36 cellular contexts compared by ENCODE assay signal in genomic region chr18:28043631-28044030, GRCh38.
"Had no signal": no experiment of that assay in that cellular context is flagged by ENCODE, and none has a peak within 500 bp of the region (broad histone marks: within the 10 kb centered on the region; RNA-seq: fewer than 3 reads in every experiment).

No MANE protein-coding gene starts in this region.

- H3K36me3 Mint-ChIP-seq: activated CD4-positive, alpha-beta memory T cell treated with anti-CD3 and anti-CD28 coated beads for 36 hours; activated naive CD8-positive, alpha-beta T cell treated with anti-CD3 and anti-CD28 coated beads for 36 hours; immature natural killer cell; natural killer cell treated with Interleukin-12 subunit alpha and Interleukin-12 subunit beta and Interleukin-15 and Interleukin-18, amount 100 ng/mL, for 72 hours; stimulated activated naive B cell treated with anti-CD40 and anti-IgM and Interleukin-4, amounts not matched to agents 10 μg/mL and 1 μg/mL and 100 μg/mL, for 72 hours had no signal

- DNase-seq: activated CD4-positive, alpha-beta memory T cell treated with anti-CD3 and anti-CD28 coated beads for 36 hours; activated CD4-positive, alpha-beta T cell treated with anti-CD3 and anti-CD28 coated beads, Interleukin-2, amount 10 ng/mL, durations not matched to agents 24 days and 14 days; activated CD4-positive, CD25-positive, alpha-beta regulatory T cell treated with anti-CD3 and anti-CD28 coated beads, Interleukin-2, amount 50 U/mL, for 72 hours; activated CD8-positive, alpha-beta memory T cell treated with anti-CD3 and anti-CD28 coated beads, Interleukin-2, amount 50 U/mL, for 4 hours; activated effector memory CD4-positive, alpha-beta T cell treated with anti-CD3 and anti-CD28 coated beads, Interleukin-2, amount 50 U/mL, for 16 hours; activated naive CD4-positive, alpha-beta T cell treated with anti-CD3 and anti-CD28 coated beads for 36 hours; activated naive CD8-positive, alpha-beta T cell treated with anti-CD3 and anti-CD28 coated beads for 36 hours; activated T-cell treated with anti-CD3 and anti-CD28 coated beads, Interleukin-2, amount 50 U/mL, for 1 hour; adrenal gland; brain microvascular endothelial cell; dorsolateral prefrontal cortex; effector memory CD4-positive, alpha-beta T cell; erythroblast; gastrocnemius medialis; hippocampal formation; immature natural killer cell; kidney; left ventricle myocardium inferior; mucosa of descending colon; nucleus accumbens; pancreas; psoas muscle; stimulated activated CD4-positive, alpha-beta T cell treated with anti-CD3 and anti-CD28 coated beads, Interleukin-15, amount 100 ng/mL, for 24 hours; stimulated activated CD4-positive, alpha-beta T cell treated with anti-CD3 and anti-CD28 coated beads, Interleukin-2, amount 100 ng/mL, for 24 hours; stimulated activated naive B cell treated with anti-CD40 and anti-IgM and Interleukin-4, amounts not matched to agents 10 μg/mL and 1 μg/mL and 100 μg/mL, for 72 hours; stomach; T-helper 9 cell; thyroid gland had no signal

- H3K27me3 Mint-ChIP-seq: activated CD4-positive, alpha-beta memory T cell treated with anti-CD3 and anti-CD28 coated beads for 36 hours; activated CD4-positive, alpha-beta T cell treated with anti-CD3 and anti-CD28 coated beads, Interleukin-2, amount 10 ng/mL, durations not matched to agents 24 days and 14 days; activated naive CD8-positive, alpha-beta T cell treated with anti-CD3 and anti-CD28 coated beads for 36 hours; natural killer cell treated with Interleukin-12 subunit alpha and Interleukin-12 subunit beta and Interleukin-15 and Interleukin-18, amount 100 ng/mL, for 72 hours; stimulated activated naive B cell treated with anti-CD40 and anti-IgM and Interleukin-4, amounts not matched to agents 10 μg/mL and 1 μg/mL and 100 μg/mL, for 72 hours had no signal

- H3K4me3 Mint-ChIP-seq: activated CD4-positive, alpha-beta memory T cell treated with anti-CD3 and anti-CD28 coated beads for 36 hours; activated CD4-positive, alpha-beta T cell treated with anti-CD3 and anti-CD28 coated beads, Interleukin-2, amount 10 ng/mL, durations not matched to agents 24 days and 14 days; activated naive CD4-positive, alpha-beta T cell treated with anti-CD3 and anti-CD28 coated beads for 36 hours; activated naive CD8-positive, alpha-beta T cell treated with anti-CD3 and anti-CD28 coated beads for 36 hours; activated T-helper 1 cell treated with anti-CD3 and anti-CD28 coated beads, Interleukin-12 subunit alpha, Interleukin-12 subunit beta, Interleukin-2, Interleukin-4 antibody, amounts not matched to agents 30 ng/mL and 10 ng/mL and 1 ng/mL, durations not matched to agents 14 hours and 24 hours and 36 hours; immature natural killer cell; natural killer cell treated with Interleukin-12 subunit alpha and Interleukin-12 subunit beta and Interleukin-15 and Interleukin-18, amount 100 ng/mL, for 72 hours; stimulated activated naive B cell treated with anti-CD40 and anti-IgM and Interleukin-4, amounts not matched to agents 10 μg/mL and 1 μg/mL and 100 μg/mL, for 72 hours; T-helper 1 cell treated with Interleukin-12 subunit alpha and Interleukin-12 subunit beta and Interleukin-4 antibody, amounts not matched to agents 30 μg/mL and 1 μg/mL, for 36 hours had no signal

- H3K4me1 ChIP-seq: ascending aorta, gastrocnemius medialis, pancreas, psoas muscle, stomach had no signal

- H3K9me3 ChIP-seq: adrenal gland, ascending aorta, gastrocnemius medialis, left ventricle myocardium inferior, mucosa of descending colon, pancreas, psoas muscle, right atrium auricular region, stomach, thyroid gland had no signal

- H3K4me1 Mint-ChIP-seq: activated CD4-positive, alpha-beta T cell treated with anti-CD3 and anti-CD28 coated beads, Interleukin-2, amount 10 ng/mL, durations not matched to agents 24 days and 14 days; activated naive CD8-positive, alpha-beta T cell treated with anti-CD3 and anti-CD28 coated beads for 36 hours; immature natural killer cell; stimulated activated naive B cell treated with anti-CD40 and anti-IgM and Interleukin-4, amounts not matched to agents 10 μg/mL and 1 μg/mL and 100 μg/mL, for 72 hours had no signal

- FAIRE-seq: kidney, pancreas, TTC549 had no signal

- H3K27ac Mint-ChIP-seq: activated CD4-positive, alpha-beta memory T cell treated with anti-CD3 and anti-CD28 coated beads for 36 hours; activated CD4-positive, alpha-beta T cell treated with anti-CD3 and anti-CD28 coated beads, Interleukin-2, amount 10 ng/mL, durations not matched to agents 24 days and 14 days; activated naive CD4-positive, alpha-beta T cell treated with anti-CD3 and anti-CD28 coated beads for 36 hours; activated naive CD8-positive, alpha-beta T cell treated with anti-CD3 and anti-CD28 coated beads for 36 hours; activated T-helper 1 cell treated with anti-CD3 and anti-CD28 coated beads, Interleukin-12 subunit alpha, Interleukin-12 subunit beta, Interleukin-2, Interleukin-4 antibody, amounts not matched to agents 30 ng/mL and 10 ng/mL and 1 ng/mL, durations not matched to agents 14 hours and 24 hours and 36 hours; immature natural killer cell; natural killer cell treated with Interleukin-12 subunit alpha and Interleukin-12 subunit beta and Interleukin-15 and Interleukin-18, amount 100 ng/mL, for 72 hours; stimulated activated naive B cell treated with anti-CD40 and anti-IgM and Interleukin-4, amounts not matched to agents 10 μg/mL and 1 μg/mL and 100 μg/mL, for 72 hours; T-helper 1 cell treated with Interleukin-12 subunit alpha and Interleukin-12 subunit beta and Interleukin-4 antibody, amounts not matched to agents 30 μg/mL and 1 μg/mL, for 36 hours had no signal

- H3K27ac ChIP-seq: adrenal gland, ascending aorta, brain microvascular endothelial cell, coronary artery, dorsolateral prefrontal cortex, gastrocnemius medialis, left ventricle myocardium inferior, pancreas, psoas muscle, right atrium auricular region, stomach, thyroid gland had no signal

- H3K36me3 ChIP-seq: adrenal gland, ascending aorta, brain microvascular endothelial cell, gastrocnemius medialis, left ventricle myocardium inferior, pancreas, right atrium auricular region, stomach, thyroid gland had no signal

- H3K27me3 ChIP-seq: adrenal gland, ascending aorta, brain microvascular endothelial cell, dorsolateral prefrontal cortex, gastrocnemius medialis, pancreas, right atrium auricular region, stomach, thyroid gland had no signal

- ATAC-seq: gastrocnemius medialis; mucosa of descending colon; natural killer cell treated with Interleukin-12 subunit alpha and Interleukin-12 subunit beta and Interleukin-15 and Interleukin-18, amount 100 ng/mL, for 72 hours; pancreas; psoas muscle; stimulated activated naive B cell treated with anti-CD40 and anti-IgM and Interleukin-4, amounts not matched to agents 10 μg/mL and 1 μg/mL and 100 μg/mL, for 72 hours had no signal

- H3K4me3 ChIP-seq: adrenal gland, ascending aorta, coronary artery, dorsolateral prefrontal cortex, gastrocnemius medialis, left ventricle myocardium inferior, lung, mucosa of descending colon, pancreas, psoas muscle, right atrium auricular region, stomach, thyroid gland had no signal

- H3K9me3 Mint-ChIP-seq: activated CD4-positive, alpha-beta T cell treated with anti-CD3 and anti-CD28 coated beads, Interleukin-2, amount 10 ng/mL, durations not matched to agents 24 days and 14 days; activated naive CD4-positive, alpha-beta T cell treated with anti-CD3 and anti-CD28 coated beads for 36 hours; activated naive CD8-positive, alpha-beta T cell treated with anti-CD3 and anti-CD28 coated beads for 36 hours; natural killer cell treated with Interleukin-12 subunit alpha and Interleukin-12 subunit beta and Interleukin-15 and Interleukin-18, amount 100 ng/mL, for 72 hours; stimulated activated naive B cell treated with anti-CD40 and anti-IgM and Interleukin-4, amounts not matched to agents 10 μg/mL and 1 μg/mL and 100 μg/mL, for 72 hours; T-helper 1 cell treated with Interleukin-12 subunit alpha and Interleukin-12 subunit beta and Interleukin-4 antibody, amounts not matched to agents 30 μg/mL and 1 μg/mL, for 36 hours had no signal
